Comparison of ENCODE assay signal across 35 cellular contexts in genomic region chr22:17065433-17065832, GRCh38. TPM values are rescaled to one million over a fixed set of nuclear protein-coding genes. Genes with fewer than 3 reads are reported as not detected.
"Had no signal": no experiment of that assay in that cellular context is flagged by ENCODE, and none has a peak within 500 bp of the region (broad histone marks: within the 10 kb centered on the region; RNA-seq: fewer than 3 reads in every experiment).

No MANE protein-coding gene starts in this region.

- H3K27ac ChIP-seq: brain microvascular endothelial cell, heart left ventricle, neutrophil, suprapubic skin, tibial artery, upper lobe of right lung had no signal

- DNase-seq: activated B cell treated with CpG ODN at 0.5 μM for 24 hours; activated CD4-positive, alpha-beta T cell treated with anti-CD3 and anti-CD28 coated beads for 36 hours; activated CD8-positive, alpha-beta T cell treated with anti-CD3 and anti-CD28 coated beads, Interleukin-2, amount 10 ng/mL, durations not matched to agents 7 days and 5 days; activated effector memory CD4-positive, alpha-beta T cell treated with anti-CD3 and anti-CD28 coated beads, Interleukin-2, amount 50 U/mL, for 16 hours; activated naive CD4-positive, alpha-beta T cell treated with anti-CD3 and anti-CD28 coated beads for 36 hours; activated naive CD8-positive, alpha-beta T cell treated with anti-CD3 and anti-CD28 coated beads, Interleukin-2, amount 10 ng/mL, durations not matched to agents 7 days and 5 days; amniotic stem cell; brain microvascular endothelial cell; central memory CD4-positive, alpha-beta T cell; foreskin fibroblast; heart left ventricle; naive B cell; nephron progenitor cell; small intestine; stimulated activated CD4-positive, alpha-beta T cell treated with anti-CD3 and anti-CD28 coated beads, Interleukin-1b, Interleukin-23, amount 100 ng/mL, for 48 hours; stimulated activated CD4-positive, alpha-beta T cell treated with anti-CD3 and anti-CD28 coated beads, Interleukin-4, amount 100 ng/mL, for 4 hours; stimulated activated CD8-positive, alpha-beta memory T cell treated with anti-CD3 and anti-CD28 coated beads, Interleukin-4, amount 100 ng/mL, for 48 hours; T-helper 17 cell; T1000; tibial artery; upper lobe of right lung had no signal

- ATAC-seq: activated CD4-positive, alpha-beta T cell treated with anti-CD3 and anti-CD28 coated beads for 36 hours; activated CD8-positive, alpha-beta T cell treated with anti-CD3 and anti-CD28 coated beads, Interleukin-2, amount 10 ng/mL, durations not matched to agents 7 days and 5 days; left lobe of liver; stimulated activated memory B cell treated with anti-CD40 and anti-IgM and Interleukin-4, amounts not matched to agents 10 μg/mL and 1 μg/mL and 100 μg/mL, for 72 hours; T-helper 17 cell had no signal

- H3K9me3 ChIP-seq: heart left ventricle, neutrophil, suprapubic skin, tibial artery, upper lobe of right lung had no signal

- H3K36me3 ChIP-seq: brain microvascular endothelial cell, heart left ventricle, neutrophil, suprapubic skin, tibial artery, upper lobe of right lung had no signal

- H3K27me3 ChIP-seq: brain microvascular endothelial cell, heart left ventricle, neutrophil, suprapubic skin had no signal

- H3K4me3 ChIP-seq: heart left ventricle, suprapubic skin, tibial artery, upper lobe of right lung had no signal

RNA-seq across cellular contexts. Expression of gene GAB4, which starts 57.4 kb away (rescaled TPM):
- total RNA-seq: activated CD4-positive, alpha-beta T cell treated with anti-CD3 and anti-CD28 coated beads for 36 hours; activated CD8-positive, alpha-beta T cell treated with anti-CD3 and anti-CD28 coated beads, Interleukin-2, amount 10 ng/mL, durations not matched to agents 7 days and 5 days; activated naive CD4-positive, alpha-beta T cell treated with anti-CD3 and anti-CD28 coated beads for 36 hours; activated naive CD8-positive, alpha-beta T cell treated with anti-CD3 and anti-CD28 coated beads, Interleukin-2, amount 10 ng/mL, durations not matched to agents 7 days and 5 days; astrocyte; endothelial cell of umbilical vein; heart left ventricle; kidney epithelial cell; left lobe of liver; lung microvascular endothelial cell; mesenteric fat pad; mucosa of gallbladder; osteocyte; posterior vena cava; renal cortical epithelial cell; T-helper 17 cell; upper lobe of right lung had no signal
- polyA plus RNA-seq: endothelial cell of umbilical vein, esophagus, heart left ventricle, small intestine had no signal
